Comparison of ENCODE assay signal across 8 cellular contexts in genomic region chr2:17289669-17290068, GRCh38.
"Had no signal": no experiment of that assay in that cellular context is flagged by ENCODE, and none has a peak within 500 bp of the region (broad histone marks: within the 10 kb centered on the region; RNA-seq: fewer than 3 reads in every experiment).

No MANE protein-coding gene starts in this region.

- H3K36me3 Mint-ChIP-seq: IgD-negative memory B cell had no signal

- DNase-seq: GOT3, H7, Kasumi-1, KG1 had no signal

- H3K4me3 ChIP-seq: HAP-1 had no signal

- ATAC-seq: HCT116 had no signal

- H3K4me3 Mint-ChIP-seq: IgD-negative memory B cell had no signal

- H3K9me3 ChIP-seq: HAP-1 had no signal

- H3K27ac Mint-ChIP-seq: IgD-negative memory B cell had no signal

- H3K4me1 Mint-ChIP-seq: IgD-negative memory B cell had no signal

- FAIRE-seq: HTR-8/SVneo had no signal

- H3K36me3 ChIP-seq: HAP-1 had no signal

- H3K4me1 ChIP-seq: HAP-1 had no signal
